2 cellular contexts compared by ENCODE assay signal in genomic region chr17:60668741-60669140, GRCh38.
TF ChIP-seq lines count a peak whose summit lies in the region.

No MANE protein-coding gene starts in this region.

TF ChIP-seq in A549, 52 proteins besides CTCF, POLR2A, EP300 and RAD21:
- TF ChIP-seq MAFK (IDR thresholded peaks at IDR 0.05; ENCODE audit: partially characterized antibody): peak; percentile 5

TF ChIP-seq in K562, 482 proteins besides CTCF, POLR2A, EP300 and RAD21:
- TF ChIP-seq ZNF316 (IDR thresholded peaks at IDR 0.05) (0 out of 2 replicates have a peak, but pooled peaks have one; percentile 4), ZBTB11 (CRISPR knock-in tag; IDR thresholded peaks at IDR 0.05) (peak in 1 of 3 experiments; percentile 62; a peak in 1 of 6 replicates)
